ENCODE assay signal across 1 cellular context in genomic region chr3:64196236-64196929, GRCh38.
TF ChIP-seq lines count a peak whose summit lies in the region.

No MANE protein-coding gene starts in this region.

TF ChIP-seq in IMR-90, 13 proteins besides CTCF, POLR2A, EP300 and RAD21 (continued from another document):
- no peak for TF ChIP-seq ELK1 (IDR thresholded peaks at IDR 0.05; ENCODE audit: borderline replicate concordance, low read depth, low read length)
